Comparison of ENCODE assay signal across 24 cellular contexts in the genomic region with DNA sequence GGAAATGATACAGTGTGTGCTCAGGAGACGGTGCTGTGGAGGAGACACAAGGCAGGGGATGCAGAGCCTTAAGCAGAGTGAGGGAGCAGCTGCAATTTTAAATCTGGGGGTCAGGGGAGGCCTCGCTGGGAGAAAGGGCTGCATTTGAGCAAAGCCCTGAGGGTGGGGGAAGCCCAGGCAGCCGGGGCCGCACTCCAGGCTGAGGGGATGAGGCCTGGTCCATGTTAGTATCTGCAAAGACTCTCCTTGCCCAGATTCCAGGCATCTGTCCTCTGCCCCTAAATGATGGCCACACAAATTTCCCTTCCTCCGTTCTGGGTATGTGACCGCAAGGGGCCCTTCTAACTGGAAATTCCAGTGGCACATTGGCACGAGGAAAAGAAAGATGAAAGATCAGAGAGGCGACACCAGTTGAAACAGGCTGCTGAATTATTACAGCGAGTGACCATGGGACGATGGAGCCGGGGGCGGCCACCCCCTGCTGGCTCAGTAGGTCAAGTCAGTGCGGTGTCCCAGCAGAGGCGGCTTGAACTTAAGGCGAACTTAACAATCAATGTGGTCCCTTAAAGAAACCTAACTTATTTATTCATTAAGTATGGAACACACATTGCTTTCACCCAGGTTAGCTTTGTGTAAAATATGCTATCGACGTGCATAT.
"Had no signal": no experiment of that assay in that cellular context is flagged by ENCODE, and none has a peak within 500 bp of the region (broad histone marks: within the 10 kb centered on the region; RNA-seq: fewer than 3 reads in every experiment).

No MANE protein-coding gene starts in this region.

- H3K27me3 Mint-ChIP-seq: dendritic cell treated with granulocyte-macrophage colony-stimulating factor and Interleukin-4, amounts not matched to agents 40 ng/mL and 50 ng/mL, for 4 days had no signal

- H2AFZ ChIP-seq: parathyroid adenoma had no signal

- H3K9me3 ChIP-seq: colonic mucosa, gastrocnemius medialis, left lung, stomach, thyroid gland, upper lobe of left lung had no signal

- H3K36me3 ChIP-seq: colonic mucosa, gastrocnemius medialis, left lung, stomach, thyroid gland, upper lobe of left lung had no signal

- ATAC-seq: esophagus mucosa, gastrocnemius medialis, left lung, natural killer cell, sciatic nerve had no signal

- H3K36me3 Mint-ChIP-seq: natural killer cell had no signal

- DNase-seq: colonic mucosa; effector CD8-positive, alpha-beta T cell; endodermal cell; foreskin fibroblast; gastrocnemius medialis; head of caudate nucleus; kidney; left lung; natural killer cell; stimulated activated CD4-positive, alpha-beta T cell treated with anti-CD3 and anti-CD28 coated beads, Interleukin-12 subunit alpha, Interleukin-12 subunit beta, amount 100 ng/mL, for 4 hours; stimulated activated CD4-positive, alpha-beta T cell treated with anti-CD3 and anti-CD28 coated beads, Interleukin-1b, Interleukin-23, amount 100 ng/mL, for 48 hours; stimulated activated CD4-positive, alpha-beta T cell treated with anti-CD3 and anti-CD28 coated beads, Interleukin-4, amount 100 ng/mL, for 1 hour; stimulated activated CD8-positive, alpha-beta memory T cell treated with anti-CD3 and anti-CD28 coated beads, Interleukin-4, amount 100 ng/mL, for 48 hours; stimulated activated naive CD4-positive, alpha-beta T cell; stomach; thyroid gland had no signal

- H3K9me3 Mint-ChIP-seq: dendritic cell treated with granulocyte-macrophage colony-stimulating factor and Interleukin-4, amounts not matched to agents 40 ng/mL and 50 ng/mL, for 4 days; endodermal cell; natural killer cell had no signal

- H3K4me1 Mint-ChIP-seq: endodermal cell, natural killer cell had no signal

- H3K4me1 ChIP-seq: colonic mucosa, gastrocnemius medialis, left lung, parathyroid adenoma, stomach, thyroid gland, upper lobe of left lung had no signal

- H3K4me3 Mint-ChIP-seq: dendritic cell treated with granulocyte-macrophage colony-stimulating factor and Interleukin-4, amounts not matched to agents 40 ng/mL and 50 ng/mL, for 4 days; endodermal cell; natural killer cell had no signal

- H3K27ac ChIP-seq: colonic mucosa, epithelial cell of prostate, gastrocnemius medialis, left lung, parathyroid adenoma, stomach, thyroid gland, upper lobe of left lung had no signal

- H3K27me3 ChIP-seq: colonic mucosa, gastrocnemius medialis, left lung, stomach, thyroid gland, upper lobe of left lung had no signal

- H3K4me3 ChIP-seq: colonic mucosa, gastrocnemius medialis, left lung, smooth muscle cell, stomach, thyroid gland, upper lobe of left lung had no signal

- H3K79me2 ChIP-seq: parathyroid adenoma had no signal

- H3K27ac Mint-ChIP-seq: dendritic cell treated with granulocyte-macrophage colony-stimulating factor and Interleukin-4, amounts not matched to agents 40 ng/mL and 50 ng/mL, for 4 days; endodermal cell; natural killer cell; progenitor cell of endocrine pancreas had no signal

- H3K4me2 ChIP-seq: smooth muscle cell had no signal
